In the genomic region with DNA sequence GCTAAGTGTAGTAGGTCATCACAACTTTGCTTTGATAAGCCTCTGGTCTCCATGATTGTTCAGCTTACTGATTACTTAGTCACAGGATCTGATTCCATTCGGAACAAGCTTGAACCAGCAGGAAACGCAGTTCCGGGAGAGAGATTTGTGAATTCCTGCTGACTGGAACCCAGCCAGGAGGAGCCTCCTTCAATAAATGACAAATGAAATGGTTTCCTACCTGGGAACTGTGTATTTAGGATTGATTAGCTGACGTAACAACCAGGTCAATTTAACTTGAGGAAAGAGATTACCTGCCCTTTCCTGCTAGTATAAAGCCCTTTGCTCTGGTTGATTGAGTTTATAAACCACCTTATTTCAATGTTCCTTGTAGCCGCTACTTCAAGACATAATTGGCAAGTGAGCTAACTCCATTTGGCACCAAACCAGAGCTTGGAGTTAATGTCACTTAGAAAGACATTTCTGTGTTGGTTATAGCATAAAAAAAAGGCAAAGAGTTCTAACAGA, we compare ENCODE assay signal across 15 cellular contexts. TPM values are rescaled to one million over a fixed set of nuclear protein-coding genes. Genes with fewer than 3 reads are reported as not detected.
DNase-seq lines count a peak whose midpoint lies in the region; ATAC-seq and TF ChIP-seq lines count a peak whose summit lies in the region.
"Had no signal": no experiment of that assay in that cellular context is flagged by ENCODE, and none has a peak within 500 bp of the region (broad histone marks: within the 10 kb centered on the region; RNA-seq: fewer than 3 reads in every experiment).

No MANE protein-coding gene starts in this region.

- H4K20me1 ChIP-seq in SK-N-SH (ENCODE audit: insufficient read depth): no peaks in the 10 kb centered on the region

- DNase-seq in HPDE6-E6E7 (ENCODE audit: extremely low spot score): peak; percentile 77
- DNase-seq in SK-N-SH: no peak
- peak; percentile 78 for DNase-seq in fibroblast of pulmonary artery (ENCODE audit: low read depth)
- DNase-seq in retinal pigment epithelial cell (ENCODE audit: low read depth): peak; percentile 77
- no peak for DNase-seq in NOMO-1 treated with DMSO at 0.1 percent for 48 hours (lab: John Stamatoyannopoulos, UW; ENCODE audit: unreplicated experiment)
- no peak for DNase-seq in iPS-NIHi11 (ENCODE audit: low spot score)
- no peak for DNase-seq in NAMALWA (ENCODE audit: low spot score)
- DNase-seq: activated CD8-positive, alpha-beta memory T cell treated with anti-CD3 and anti-CD28 coated beads, Interleukin-2, amount 50 U/mL, for 4 hours; cerebellar nuclear complex; DND-41; H7; NCI-H510A treated with DMSO at 0.1 percent for 48 hours; T-helper 17 cell had no signal

- POLR2A ChIA-PET in SK-N-SH (lab: Yijun Ruan, JAX): no interaction called here

- peak overlapping the region; percentile 40 for H3K4me2 ChIP-seq in SK-N-SH

- TF ChIP-seq RAD21 in SK-N-SH (IDR thresholded peaks at IDR 0.05; ENCODE audit: low read length): no peak

- H3K9me2 ChIP-seq in SK-N-SH: no peaks in the 10 kb centered on the region

- H3K4me3 ChIP-seq in SK-N-SH (ENCODE audit: low read depth in 2 of 2, low read length in 1 of 2) (no peak overlapping the region), fibroblast of pulmonary artery (replicated peaks; ENCODE audit: low read depth, low read length) (no peak overlapping the region), retinal pigment epithelial cell (ENCODE audit: low read length) (no peak overlapping the region)

- peaks cover 0 to 57% of the 10 kb centered on the region in 2 experiments; a peak in 2 of 4 replicates for H3K4me1 ChIP-seq in SK-N-SH (ENCODE audit: control insufficient read depth in 1 of 2, insufficient read depth in 2 of 2, low read depth in 1 of 2, low read length in 1 of 2)

- H2AFZ ChIP-seq in SK-N-SH (ENCODE audit: low read depth): no peak overlapping the region

- ATAC-seq in GM21825 (IDR thresholded peaks at IDR 0.05; ENCODE audit: unreplicated experiment): no peak
- ATAC-seq: T-helper 17 cell had no signal

- 10% methylated on average over 5 of the region's 5 CpGs for WGBS in SK-N-SH (ENCODE audit: low lambda C conversion rate)

- TF ChIP-seq EP300 in SK-N-SH (IDR thresholded peaks at IDR 0.05; ENCODE audit: borderline replicate concordance in 1 of 2, low read depth in 1 of 2, low read length in 1 of 2): peak in 1 of 2 experiments; percentile 79; a peak in 2 of 4 replicates

- H3K36me3 ChIP-seq in SK-N-SH (replicated peaks in 1 of 2; ENCODE audit: control insufficient read depth in 1 of 2, insufficient read depth in 2 of 2, low read length in 1 of 2): peaks cover 12 to 68% of the 10 kb centered on the region in 2 experiments

- peak overlapping the region; percentile 68 to 90; a peak in 3 of 4 replicates for H3K27ac ChIP-seq in SK-N-SH (ENCODE audit: low read depth in 2 of 2, low read length in 1 of 2)
- H3K27ac ChIP-seq: HL-60 had no signal

- no peaks in the 10 kb centered on the region for H3K9me3 ChIP-seq in SK-N-SH

- H3K9ac ChIP-seq in SK-N-SH: peak overlapping the region; percentile 44; the same call in 1 of the 2 replicates

- no peak for TF ChIP-seq CTCF in SK-N-SH (IDR thresholded peaks at IDR 0.05)
- no peak for TF ChIP-seq CTCF in fibroblast of pulmonary artery (IDR thresholded peaks at IDR 0.05; ENCODE audit: low read length, missing control alignments)
- TF ChIP-seq CTCF in retinal pigment epithelial cell (conservative IDR thresholded peaks at IDR 0.05; ENCODE audit: low read depth, low read length): no peak

- H3F3A ChIP-seq in SK-N-SH (replicated peaks; ENCODE audit: insufficient read depth): peaks cover 79% of the 10 kb centered on the region

- peaks cover 16% of the 10 kb centered on the region for H3K79me2 ChIP-seq in SK-N-SH (ENCODE audit: insufficient read depth)

- H3K27me3 ChIP-seq in SK-N-SH (ENCODE audit: insufficient read depth): no peaks in the 10 kb centered on the region

- CTCF ChIA-PET in SK-N-SH (lab: Yijun Ruan, JAX): interaction anchor here (0.8 to 26.5 kb wide), 8 partner anchors 11 to 194 kb away, joined by 3 to 617 read pairs (median 5); a partner anchor contains a TSS

TF ChIP-seq in SK-N-SH, 30 proteins besides CTCF, POLR2A, EP300 and RAD21:
- TF ChIP-seq TEAD4 (IDR thresholded peaks at IDR 0.05; ENCODE audit: borderline replicate concordance, insufficient read depth): peak; percentile 52
- no peak; the same call in 1 of the 2 replicates for TF ChIP-seq FOXM1 (IDR thresholded peaks at IDR 0.05; ENCODE audit: low read depth)
- TF ChIP-seq NFIC (IDR thresholded peaks at IDR 0.05; ENCODE audit: borderline replicate concordance): peak; percentile 86
- 0 out of 2 replicates have a peak, but pooled peaks have one; percentile 11 for TF ChIP-seq JUND (IDR thresholded peaks at IDR 0.05)
- TF ChIP-seq TCF12 (IDR thresholded peaks at IDR 0.05): peak; percentile 72
- no peak for TF ChIP-seq SMC3 (IDR thresholded peaks at IDR 0.05; ENCODE audit: low read depth, low read length)
- peak; percentile 12; the same call in 1 of the 2 replicates for TF ChIP-seq POLR2AphosphoS5 (IDR thresholded peaks at IDR 0.05; ENCODE audit: low read depth, low read length)
- TF ChIP-seq, protein P1, sequence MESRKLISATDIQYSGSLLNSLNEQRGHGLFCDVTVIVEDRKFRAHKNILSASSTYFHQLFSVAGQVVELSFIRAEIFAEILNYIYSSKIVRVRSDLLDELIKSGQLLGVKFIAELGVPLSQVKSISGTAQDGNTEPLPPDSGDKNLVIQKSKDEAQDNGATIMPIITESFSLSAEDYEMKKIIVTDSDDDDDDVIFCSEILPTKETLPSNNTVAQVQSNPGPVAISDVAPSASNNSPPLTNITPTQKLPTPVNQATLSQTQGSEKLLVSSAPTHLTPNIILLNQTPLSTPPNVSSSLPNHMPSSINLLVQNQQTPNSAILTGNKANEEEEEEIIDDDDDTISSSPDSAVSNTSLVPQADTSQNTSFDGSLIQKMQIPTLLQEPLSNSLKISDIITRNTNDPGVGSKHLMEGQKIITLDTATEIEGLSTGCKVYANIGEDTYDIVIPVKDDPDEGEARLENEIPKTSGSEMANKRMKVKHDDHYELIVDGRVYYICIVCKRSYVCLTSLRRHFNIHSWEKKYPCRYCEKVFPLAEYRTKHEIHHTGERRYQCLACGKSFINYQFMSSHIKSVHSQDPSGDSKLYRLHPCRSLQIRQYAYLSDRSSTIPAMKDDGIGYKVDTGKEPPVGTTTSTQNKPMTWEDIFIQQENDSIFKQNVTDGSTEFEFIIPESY (IDR thresholded peaks at IDR 0.05; ENCODE audit: borderline replicate concordance, low read depth): peak; percentile 3; the same call in 1 of the 2 replicates
- TF ChIP-seq, protein P2, sequence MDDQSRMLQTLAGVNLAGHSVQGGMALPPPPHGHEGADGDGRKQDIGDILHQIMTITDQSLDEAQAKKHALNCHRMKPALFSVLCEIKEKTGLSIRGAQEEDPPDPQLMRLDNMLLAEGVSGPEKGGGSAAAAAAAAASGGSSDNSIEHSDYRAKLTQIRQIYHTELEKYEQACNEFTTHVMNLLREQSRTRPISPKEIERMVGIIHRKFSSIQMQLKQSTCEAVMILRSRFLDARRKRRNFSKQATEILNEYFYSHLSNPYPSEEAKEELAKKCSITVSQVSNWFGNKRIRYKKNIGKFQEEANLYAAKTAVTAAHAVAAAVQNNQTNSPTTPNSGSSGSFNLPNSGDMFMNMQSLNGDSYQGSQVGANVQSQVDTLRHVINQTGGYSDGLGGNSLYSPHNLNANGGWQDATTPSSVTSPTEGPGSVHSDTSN (IDR thresholded peaks at IDR 0.05): peak; percentile 77
- TF ChIP-seq YY1 (IDR thresholded peaks at IDR 0.05; ENCODE audit: low read depth): peak; percentile 35; the same call in 1 of the 2 replicates
- TF ChIP-seq FOSL2 (IDR thresholded peaks at IDR 0.05; ENCODE audit: borderline replicate concordance, low read depth): peak; percentile 59; the same call in 1 of the 2 replicates
- no peak for TF ChIP-seq SIN3A (IDR thresholded peaks at IDR 0.05; ENCODE audit: borderline replicate concordance, low read depth, low read length)
TF ChIP-seq in SK-N-SH: peak in this region for 9.

RNA-seq across cellular contexts. Expression of a gene that starts 35.1 kb away (rescaled TPM):
- polyA plus RNA-seq in SK-N-SH (2012; rRNA removed): 3.2 and 3.7 TPM in 2 replicates
- 1.0 and 1.8 TPM in 2 replicates for polyA plus RNA-seq in SK-N-SH (2012; cell fraction: cytosol; rRNA removed)
- 14.3 and 17.0 TPM in 2 replicates for polyA plus RNA-seq in SK-N-SH (2012; cell fraction: nucleus; rRNA removed)

Comparison
In these comparisons a context has a peak if more than half of its experiments do, and no peak if none do; other contexts are left out.
1. DNase-seq: peak in HPDE6-E6E7 (single experiment), fibroblast of pulmonary artery (single experiment) and retinal pigment epithelial cell (single experiment); none in SK-N-SH (single experiment), NOMO-1 treated with DMSO at 0.1 percent for 48 hours (single experiment), iPS-NIHi11 (single experiment) and NAMALWA (single experiment).